13 cellular contexts compared by ENCODE assay signal in the genomic region with DNA sequence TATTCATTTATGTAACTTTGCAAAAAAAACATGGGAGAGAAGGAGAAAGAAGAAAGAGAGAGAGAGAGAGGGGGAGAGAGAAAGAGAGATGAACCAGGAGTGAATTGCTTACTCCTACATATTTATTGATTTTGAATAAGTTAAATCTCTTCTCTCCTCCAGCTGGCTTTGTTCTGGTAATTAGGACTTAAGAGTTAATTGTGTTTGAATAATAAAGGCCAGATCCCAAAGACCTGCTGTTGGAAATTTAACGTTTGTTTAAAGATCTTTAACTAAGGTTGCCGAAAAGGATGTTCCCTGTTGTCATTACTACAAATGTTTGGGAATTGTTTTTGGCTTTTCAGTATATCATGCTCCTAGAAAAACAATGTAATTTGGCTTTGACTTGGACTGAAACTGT.
DNase-seq lines count a peak whose midpoint lies in the region; ATAC-seq and TF ChIP-seq lines count a peak whose summit lies in the region.
"Had no signal": no experiment of that assay in that cellular context is flagged by ENCODE, and none has a peak within 500 bp of the region (broad histone marks: within the 10 kb centered on the region; RNA-seq: fewer than 3 reads in every experiment).

No MANE protein-coding gene starts in this region.

- TF ChIP-seq CTCF in GM23338 (conservative IDR thresholded peaks at IDR 0.05; ENCODE audit: low read depth in 2 of 2): no peak
- TF ChIP-seq CTCF in OCI-LY1 (IDR thresholded peaks at IDR 0.05; ENCODE audit: low read length): no peak

- no peak overlapping the region for H3K23ac ChIP-seq in trophoblast cell (ENCODE audit: low read length)

- H4K20me1 ChIP-seq in GM23338 (replicated peaks; ENCODE audit: insufficient read depth) (no peaks in the 10 kb centered on the region), OCI-LY1 (ENCODE audit: insufficient read depth, low read length) (no peaks in the 10 kb centered on the region)

- H3F3A ChIP-seq in GM23338 (replicated peaks; ENCODE audit: low read depth): no peaks in the 10 kb centered on the region
- H3F3A ChIP-seq in OCI-LY1 (ENCODE audit: insufficient read depth, low read length): no peaks in the 10 kb centered on the region

- no peak overlapping the region for H2AFZ ChIP-seq in GM23338
- peak overlapping the region; percentile 55; the same call in 1 of the 2 replicates for H2AFZ ChIP-seq in OCI-LY1 (ENCODE audit: low read length)
- H2AFZ ChIP-seq in trophoblast cell (ENCODE audit: insufficient read depth, low read length, poor library complexity): no peak overlapping the region

- peaks cover 17% of the 10 kb centered on the region for H3K4me1 Mint-ChIP-seq in GM23338
- H3K4me1 Mint-ChIP-seq in activated T-helper 17 cell treated with anti-CD3 and anti-CD28 coated beads, Interleukin-2, amount 50 U/mL, for 72 hours: no peaks in the 10 kb centered on the region
- H3K4me1 Mint-ChIP-seq: B cell had no signal

- H3K27me3 ChIP-seq in GM23338 (ENCODE audit: insufficient read depth) (no peaks in the 10 kb centered on the region), HUES6 (ENCODE audit: control insufficient read depth, insufficient read depth, low read length) (no peaks in the 10 kb centered on the region), OCI-LY1 (ENCODE audit: insufficient read depth, low read length) (no peaks in the 10 kb centered on the region), iPS-20b (ENCODE audit: insufficient read depth, low read length) (no peaks in the 10 kb centered on the region), trophoblast cell (ENCODE audit: insufficient read depth, low read length) (no peaks in the 10 kb centered on the region)

- ATAC-seq in GM23338: peak; percentile 39; the same call in 2 of the 3 replicates
- no peak for ATAC-seq in activated T-helper 17 cell treated with anti-CD3 and anti-CD28 coated beads, Interleukin-2, amount 50 U/mL, for 72 hours (replicated peaks)

- H3K79me1 ChIP-seq in trophoblast cell (ENCODE audit: low read length): no peaks in the 10 kb centered on the region

- no peak overlapping the region for H3K27ac Mint-ChIP-seq in GM23338
- H3K27ac Mint-ChIP-seq in activated T-helper 17 cell treated with anti-CD3 and anti-CD28 coated beads, Interleukin-2, amount 50 U/mL, for 72 hours: no peak overlapping the region
- H3K27ac Mint-ChIP-seq: B cell; CD4-positive, alpha-beta T cell had no signal

- no peaks in the 10 kb centered on the region for H3K9me3 ChIP-seq in HUES6 (ENCODE audit: control insufficient read depth, insufficient read depth, low read depth, low read length)
- no peaks in the 10 kb centered on the region for H3K9me3 ChIP-seq in OCI-LY1 (ENCODE audit: low read length)
- H3K9me3 ChIP-seq in iPS-20b (ENCODE audit: insufficient read depth, low read depth, low read length): no peaks in the 10 kb centered on the region
- H3K9me3 ChIP-seq in trophoblast cell (ENCODE audit: insufficient read depth, low read depth, low read length): no peaks in the 10 kb centered on the region

- H2BK12ac ChIP-seq in trophoblast cell (ENCODE audit: low read length): no peak overlapping the region

- H3K9me3 Mint-ChIP-seq in GM23338: peaks cover 7% of the 10 kb centered on the region
- peaks cover 25% of the 10 kb centered on the region for H3K9me3 Mint-ChIP-seq in activated T-helper 17 cell treated with anti-CD3 and anti-CD28 coated beads, Interleukin-2, amount 50 U/mL, for 72 hours

- H3K4me1 ChIP-seq in GM23338 (ENCODE audit: insufficient read depth): peaks cover 10% of the 10 kb centered on the region
- peaks cover 15% of the 10 kb centered on the region; the same call in 1 of the 2 replicates for H3K4me1 ChIP-seq in HUES6 (ENCODE audit: control insufficient read depth, insufficient read depth, low read length)
- H3K4me1 ChIP-seq in OCI-LY1 (ENCODE audit: insufficient read depth, low read length, severe bottlenecking): no peaks in the 10 kb centered on the region
- peaks cover 16% of the 10 kb centered on the region; the same call in 1 of the 2 replicates for H3K4me1 ChIP-seq in iPS-20b (ENCODE audit: insufficient read depth, low read length)
- no peaks in the 10 kb centered on the region for H3K4me1 ChIP-seq in trophoblast cell (ENCODE audit: control insufficient read depth in 1 of 2, insufficient read depth in 2 of 2, low read length in 2 of 2)

- H3K36me3 Mint-ChIP-seq in GM23338 (ENCODE audit: low read depth): peaks cover 17% of the 10 kb centered on the region; the same call in 2 of the 3 replicates
- no peaks in the 10 kb centered on the region for H3K36me3 Mint-ChIP-seq in activated T-helper 17 cell treated with anti-CD3 and anti-CD28 coated beads, Interleukin-2, amount 50 U/mL, for 72 hours (ENCODE audit: low read depth)

- H2BK120ac ChIP-seq in trophoblast cell (ENCODE audit: insufficient read depth, low read length, poor library complexity): no peak overlapping the region

- H3K36me3 ChIP-seq in GM23338 (ENCODE audit: insufficient read depth) (no peaks in the 10 kb centered on the region), HUES6 (ENCODE audit: control insufficient read depth, insufficient read depth, low read length) (no peaks in the 10 kb centered on the region), OCI-LY1 (ENCODE audit: insufficient read depth, low read length) (no peaks in the 10 kb centered on the region), iPS-20b (ENCODE audit: insufficient read depth, low read depth, low read length) (no peaks in the 10 kb centered on the region), trophoblast cell (ENCODE audit: control insufficient read depth in 1 of 2, insufficient read depth in 2 of 2, low read length in 2 of 2) (no peaks in the 10 kb centered on the region)

- H3K79me2 ChIP-seq in GM23338 (replicated peaks; ENCODE audit: insufficient read depth) (no peaks in the 10 kb centered on the region), OCI-LY1 (ENCODE audit: insufficient read depth, low read length) (no peaks in the 10 kb centered on the region), trophoblast cell (ENCODE audit: control insufficient read depth, insufficient read depth, low read length, poor library complexity) (no peaks in the 10 kb centered on the region)

- H3K27me3 Mint-ChIP-seq in GM23338 (ENCODE audit: insufficient read depth, low read depth, poor library complexity): peaks cover 8% of the 10 kb centered on the region
- no peaks in the 10 kb centered on the region for H3K27me3 Mint-ChIP-seq in activated T-helper 17 cell treated with anti-CD3 and anti-CD28 coated beads, Interleukin-2, amount 50 U/mL, for 72 hours
- H3K27me3 Mint-ChIP-seq: B cell; CD4-positive, alpha-beta T cell had no signal

- no peak overlapping the region for H3K9ac ChIP-seq in HUES6 (ENCODE audit: low read length)
- H3K9ac ChIP-seq in OCI-LY1 (ENCODE audit: low read length): no peak overlapping the region
- H3K9ac ChIP-seq in iPS-20b (ENCODE audit: low read depth, low read length): 0 out of 2 replicates have a peak overlapping the region, but pooled peaks have one; percentile 22
- H3K9ac ChIP-seq in trophoblast cell (ENCODE audit: low read length): no peak overlapping the region

- peak overlapping the region; percentile 21; the same call in 2 of the 3 replicates for H3K4me3 Mint-ChIP-seq in GM23338
- no peak overlapping the region for H3K4me3 Mint-ChIP-seq in activated T-helper 17 cell treated with anti-CD3 and anti-CD28 coated beads, Interleukin-2, amount 50 U/mL, for 72 hours
- H3K4me3 Mint-ChIP-seq: B cell; CD4-positive, alpha-beta T cell had no signal

- no peak overlapping the region for H2BK5ac ChIP-seq in trophoblast cell (ENCODE audit: low read depth, low read length, poor library complexity)

- H3K27ac ChIP-seq in GM23338 (ENCODE audit: low read depth): peak overlapping the region; percentile 52
- peak overlapping the region; percentile 76; the same call in 1 of the 2 replicates for H3K27ac ChIP-seq in HUES6 (ENCODE audit: low read depth, low read length)
- H3K27ac ChIP-seq in OCI-LY1 (ENCODE audit: low read depth, low read length, poor library complexity, severe bottlenecking): no peak overlapping the region
- H3K27ac ChIP-seq in iPS-20b (ENCODE audit: low read length): no peak overlapping the region
- H3K27ac ChIP-seq in trophoblast cell (ENCODE audit: low read depth, low read length): no peak overlapping the region

- H2AK5ac ChIP-seq in trophoblast cell (ENCODE audit: low read length): no peak overlapping the region

- H3K14ac ChIP-seq in trophoblast cell (ENCODE audit: low read length): no peak overlapping the region

- H3K9me2 ChIP-seq in GM23338 (ENCODE audit: insufficient read depth) (peaks cover 7% of the 10 kb centered on the region; the same call in 1 of the 2 replicates), OCI-LY1 (ENCODE audit: low read depth, low read length) (no peaks in the 10 kb centered on the region)

- no peak overlapping the region for H4K91ac ChIP-seq in trophoblast cell (ENCODE audit: low read depth, low read length)

- H3K4me3 ChIP-seq in GM23338 (peak overlapping the region; percentile 7), HUES6 (ENCODE audit: low read depth, low read length) (peak overlapping the region; percentile 15; the same call in 1 of the 2 replicates), OCI-LY1 (ENCODE audit: low read depth, low read length, poor library complexity, severe bottlenecking) (no peak overlapping the region), iPS-20b (ENCODE audit: low read length) (peak overlapping the region; percentile 46), trophoblast cell (ENCODE audit: low read depth, low read length) (no peak overlapping the region)

- DNase-seq in GM23338 (ENCODE audit: low spot score) (peak; percentile 57), trophoblast cell (no peak), HUDEP-2 (lab: John Stamatoyannopoulos, UW; ENCODE audit: unreplicated experiment in 76 of 76) (no peak)
- DNase-seq: C1 segment of cervical spinal cord; CD4-positive, alpha-beta T cell; DMS79 treated with DMSO at 0.1 percent for 48 hours; EL; GOT3 had no signal

- H3K18ac ChIP-seq in trophoblast cell (ENCODE audit: low read length): no peak overlapping the region

- H4K8ac ChIP-seq in trophoblast cell (ENCODE audit: low read depth, low read length): no peak overlapping the region

- no peak overlapping the region for H4K12ac ChIP-seq in trophoblast cell (ENCODE audit: low read depth, low read length)

- no CpG with 5 or more reads among the region's 2 CpGs for WGBS in trophoblast cell (ENCODE audit: extremely low coverage, insufficient coverage, insufficient read length)

- H3K4ac ChIP-seq in trophoblast cell (ENCODE audit: low read depth, low read length): no peak overlapping the region

- H3K4me2 ChIP-seq in GM23338: peak overlapping the region; percentile 58
- no peak overlapping the region for H3K4me2 ChIP-seq in OCI-LY1 (ENCODE audit: low read length)
- no peak overlapping the region for H3K4me2 ChIP-seq in trophoblast cell (ENCODE audit: low read length)

TF ChIP-seq in GM23338, 12 proteins besides CTCF, POLR2A, EP300 and RAD21 (continues in another document):
- no peak for TF ChIP-seq ZNF114 (CRISPR knock-in tag; IDR thresholded peaks at IDR 0.05)
- no peak for TF ChIP-seq EZH2phosphoT487 (IDR thresholded peaks at IDR 0.05; ENCODE audit: unreplicated experiment)

Comparison
In these comparisons a context has a peak if more than half of its experiments do, and no peak if none do; other contexts are left out.
1. H3K27ac ChIP-seq: peak in GM23338 (single experiment) and HUES6 (single experiment); none in OCI-LY1 (single experiment), iPS-20b (single experiment) and trophoblast cell (single experiment).
2. H3K4me3 ChIP-seq: peak in GM23338 (single experiment), HUES6 (single experiment) and iPS-20b (single experiment); none in OCI-LY1 (single experiment) and trophoblast cell (single experiment).